Comparison of ENCODE assay signal across 8 cellular contexts in the genomic region with DNA sequence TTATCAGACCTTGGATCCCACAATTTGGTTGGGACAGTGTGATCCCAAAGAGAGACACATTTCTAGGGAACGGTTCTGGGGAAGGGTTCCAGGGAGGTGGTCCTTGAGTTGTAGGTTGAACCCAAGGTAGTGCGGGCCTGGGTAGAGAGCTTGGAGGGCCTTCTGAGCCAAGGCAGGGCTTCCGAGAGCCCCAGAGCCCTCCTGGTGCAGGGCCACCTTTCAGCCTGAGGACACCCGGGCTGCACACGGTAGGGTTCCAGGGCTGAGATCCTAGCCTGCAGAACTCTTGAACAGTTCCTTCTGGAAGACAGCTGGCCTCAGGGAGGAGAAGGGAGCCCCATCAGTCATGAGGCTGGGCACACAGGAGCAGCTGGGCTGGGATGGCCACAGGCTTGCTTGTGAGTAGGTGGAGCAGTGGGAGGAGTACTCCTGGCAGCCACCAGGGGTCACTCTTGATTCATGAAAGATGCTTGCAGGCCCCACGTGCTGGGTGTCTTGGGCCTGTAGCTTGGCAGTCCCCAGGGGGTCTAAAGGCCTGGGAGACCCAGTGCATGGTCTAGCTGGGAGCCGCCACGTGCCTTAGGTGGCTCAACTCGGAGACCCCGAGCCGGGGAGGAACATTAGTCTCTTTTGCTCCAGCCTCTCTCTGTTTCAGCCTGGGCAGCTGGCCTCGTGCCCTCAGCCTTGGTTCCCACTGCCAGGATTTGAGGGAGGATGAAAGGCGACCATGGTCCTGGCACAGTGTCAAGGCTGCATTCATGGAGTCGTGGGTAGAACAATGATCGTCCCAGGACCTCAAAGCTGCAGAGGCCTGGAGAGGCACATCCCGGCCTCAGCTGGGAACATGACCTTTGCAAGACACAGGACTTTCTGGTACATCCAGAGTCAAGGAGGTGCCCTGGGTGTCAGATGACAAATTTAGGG.
DNase-seq lines count a peak whose midpoint lies in the region; ATAC-seq and TF ChIP-seq lines count a peak whose summit lies in the region.

No MANE protein-coding gene starts in this region.

- no peaks in the 10 kb centered on the region for H3K27me3 ChIP-seq in BE2C
- peaks cover 0 to 6% (median 0%) of the 10 kb centered on the region in 45 donors for H3K27me3 ChIP-seq in dorsolateral prefrontal cortex

- DNase-seq in BE2C (peak; percentile 89), NCI-H446 treated with DMSO at 0.1 percent for 48 hours (lab: John Stamatoyannopoulos, UW) (peak; percentile 49), dorsolateral prefrontal cortex (peak; percentile 57 to 88 (median 74)), lung microvascular endothelial cell (ENCODE audit: low read depth in 2 of 2) (peak; percentile 78)
- peak; percentile 85 for DNase-seq in activated CD4-positive, alpha-beta T cell treated with anti-CD3 and anti-CD28 coated beads, Interleukin-2, amount 10 ng/mL, durations not matched to agents 24 days and 14 days
- peak; percentile 20 for DNase-seq in stimulated activated CD8-positive, alpha-beta memory T cell treated with anti-CD3 and anti-CD28 coated beads, Interleukin-15, amount 100 ng/mL, for 1 hour (ENCODE audit: low read depth)

- TF ChIP-seq CTCF in BE2C (IDR thresholded peaks at IDR 0.05; ENCODE audit: low read depth, low read length) (peak; percentile 93), dorsolateral prefrontal cortex (IDR thresholded peaks at IDR 0.05 in 54 of 56, conservative IDR thresholded peaks at IDR 0.05 in 2 of 56; ENCODE audit: low read depth in 1 of 56, partially characterized antibody in 56 of 56) (peak; percentile 42 to 93 (median 86))

- ATAC-seq in GM19035 (IDR thresholded peaks at IDR 0.05; ENCODE audit: unreplicated experiment) = peak; percentile 96
- ATAC-seq in HG03354 (IDR thresholded peaks at IDR 0.05; ENCODE audit: poor library complexity, severe bottlenecking, unreplicated experiment) = peak; percentile 96

- H3K27ac Mint-ChIP-seq in activated CD4-positive, alpha-beta T cell treated with anti-CD3 and anti-CD28 coated beads, Interleukin-2, amount 10 ng/mL, durations not matched to agents 24 days and 14 days = no peak overlapping the region

- H3K36me3 Mint-ChIP-seq in activated CD4-positive, alpha-beta T cell treated with anti-CD3 and anti-CD28 coated beads, Interleukin-2, amount 10 ng/mL, durations not matched to agents 24 days and 14 days (ENCODE audit: low read depth) = no peaks in the 10 kb centered on the region

- intact Hi-C loops in activated CD4-positive, alpha-beta T cell treated with anti-CD3 and anti-CD28 coated beads, Interleukin-2, amount 10 ng/mL, durations not matched to agents 24 days and 14 days (cut with micrococcal nuclease) = no loop called here
- intact Hi-C loops in dorsolateral prefrontal cortex (cut with DNase I) = no loop called here

- H3K36me3 ChIP-seq in BE2C = no peaks in the 10 kb centered on the region

- H3K27me3 Mint-ChIP-seq in activated CD4-positive, alpha-beta T cell treated with anti-CD3 and anti-CD28 coated beads, Interleukin-2, amount 10 ng/mL, durations not matched to agents 24 days and 14 days = no peaks in the 10 kb centered on the region

- H3K9me3 ChIP-seq in BE2C = no peaks in the 10 kb centered on the region

- H3K4me1 Mint-ChIP-seq in activated CD4-positive, alpha-beta T cell treated with anti-CD3 and anti-CD28 coated beads, Interleukin-2, amount 10 ng/mL, durations not matched to agents 24 days and 14 days = no peaks in the 10 kb centered on the region

- no peak overlapping the region for H3K4me3 Mint-ChIP-seq in activated CD4-positive, alpha-beta T cell treated with anti-CD3 and anti-CD28 coated beads, Interleukin-2, amount 10 ng/mL, durations not matched to agents 24 days and 14 days

- H3K9me3 Mint-ChIP-seq in activated CD4-positive, alpha-beta T cell treated with anti-CD3 and anti-CD28 coated beads, Interleukin-2, amount 10 ng/mL, durations not matched to agents 24 days and 14 days = peaks cover 7% of the 10 kb centered on the region

- H3K4me3 ChIP-seq in BE2C (ENCODE audit: low read depth, low read length) (no peak overlapping the region), dorsolateral prefrontal cortex (no peak overlapping the region)

- H3K27ac ChIP-seq in dorsolateral prefrontal cortex = no peak overlapping the region

- H3K4me1 ChIP-seq in BE2C = peaks cover 3% of the 10 kb centered on the region

Comparison
In these comparisons a context has a peak if more than half of its experiments do, and no peak if none do; other contexts are left out.
1. DNase-seq: peak in every context shown above with its lines; median percentile 89 in BE2C; 85 in activated CD4-positive, alpha-beta T cell treated with anti-CD3 and anti-CD28 coated beads, Interleukin-2, amount 10 ng/mL, durations not matched to agents 24 days and 14 days; 78 in lung microvascular endothelial cell; 74 in dorsolateral prefrontal cortex; 49 in NCI-H446 treated with DMSO at 0.1 percent for 48 hours; 20 in stimulated activated CD8-positive, alpha-beta memory T cell treated with anti-CD3 and anti-CD28 coated beads, Interleukin-15, amount 100 ng/mL, for 1 hour.